Comparison of ENCODE assay signal across 12 cellular contexts in genomic region chr5:60503771-60504170, GRCh38.
DNase-seq lines count a peak whose midpoint lies in the region; ATAC-seq, FAIRE-seq and TF ChIP-seq lines count a peak whose summit lies in the region.
"Had no signal": no experiment of that assay in that cellular context is flagged by ENCODE, and none has a peak within 500 bp of the region (broad histone marks: within the 10 kb centered on the region; RNA-seq: fewer than 3 reads in every experiment).

No MANE protein-coding gene starts in this region.

- no peaks in the 10 kb centered on the region for H3K4me1 Mint-ChIP-seq in effector memory CD8-positive, alpha-beta T cell (ENCODE audit: low read depth in 2 of 2)

- no peak for TF ChIP-seq POLR2A in HepG2 (IDR thresholded peaks at IDR 0.05; ENCODE audit: insufficient read depth in 1 of 2, low read depth in 2 of 2, low read length in 2 of 2)
- TF ChIP-seq POLR2A in right lobe of liver (IDR thresholded peaks at IDR 0.05): no peak
- no peak for TF ChIP-seq POLR2A in erythroblast (IDR thresholded peaks at IDR 0.05; ENCODE audit: low read length)
- TF ChIP-seq POLR2A in spleen (IDR thresholded peaks at IDR 0.05): no peak

- POLR2A ChIA-PET in HepG2 (lab: Yijun Ruan, JAX): interaction anchor here (0.9 kb wide), 1 partner anchor 40 kb away, joined by 3 read pairs; no protein-coding TSS in a partner anchor

- H3K27me3 ChIP-seq in HepG2 (ENCODE audit: control insufficient read depth in 1 of 2, insufficient read depth in 2 of 2, low read length in 2 of 2) (no peaks in the 10 kb centered on the region), right lobe of liver (no peaks in the 10 kb centered on the region), spleen (replicated peaks in 1 of 7) (no peaks in the 10 kb centered on the region)

- H3K9me3 ChIP-seq in HepG2 (ENCODE audit: low read length) (no peaks in the 10 kb centered on the region), right lobe of liver (no peaks in the 10 kb centered on the region), spleen (peaks cover 0 to 7% (median 0%) of the 10 kb centered on the region in 8 donors)

- H2AFZ ChIP-seq in HepG2 (ENCODE audit: low read length): no peak overlapping the region

- H3K27me3 Mint-ChIP-seq in effector memory CD8-positive, alpha-beta T cell: no peaks in the 10 kb centered on the region
- H3K27me3 Mint-ChIP-seq: activated CD8-positive, alpha-beta T cell treated with anti-CD3 and anti-CD28 coated beads for 36 hours had no signal

- in situ Hi-C loops in HepG2 (cut with HindIII; ENCODE audit: extremely low pct_ligation_motif_present, low pct_unique_long_range_greater_than_20kb): no loop called here

- peaks cover 0 to 6% of the 10 kb centered on the region in 2 donors for H3K9me3 Mint-ChIP-seq in effector memory CD8-positive, alpha-beta T cell
- H3K9me3 Mint-ChIP-seq: activated CD8-positive, alpha-beta T cell treated with anti-CD3 and anti-CD28 coated beads for 36 hours; H9 had no signal

- H3K4me3 Mint-ChIP-seq in effector memory CD8-positive, alpha-beta T cell: no peak overlapping the region
- H3K4me3 Mint-ChIP-seq: activated CD8-positive, alpha-beta T cell treated with anti-CD3 and anti-CD28 coated beads for 36 hours; H9 had no signal

- peaks cover 40% of the 10 kb centered on the region for H3K4me1 ChIP-seq in HepG2 (ENCODE audit: insufficient read depth, low read length)
- H3K4me1 ChIP-seq in right lobe of liver: no peaks in the 10 kb centered on the region
- no peaks in the 10 kb centered on the region for H3K4me1 ChIP-seq in spleen

- H3K4me2 ChIP-seq in HepG2 (ENCODE audit: low read depth, low read length): no peak overlapping the region

- no peak for TF ChIP-seq EP300 in HepG2 (IDR thresholded peaks at IDR 0.05; ENCODE audit: low read depth in 2 of 2, low read length in 2 of 2)
- no peak for TF ChIP-seq EP300 in HepG2 (CRISPR knock-in tag; IDR thresholded peaks at IDR 0.05; ENCODE audit: borderline replicate concordance)

- no TSS peak for BruUV-seq in HepG2 (replicated peaks; lab: Mats Ljungman, UMichigan)

- H4K20me1 ChIP-seq in HepG2 (ENCODE audit: insufficient read depth, low read length): no peaks in the 10 kb centered on the region

- FAIRE-seq in HepG2 (lab: Jason Lieb, UNC): peak; percentile 46

- no peaks in the 10 kb centered on the region for H3K36me3 Mint-ChIP-seq in effector memory CD8-positive, alpha-beta T cell (ENCODE audit: insufficient read depth)

- no peak overlapping the region for H3K27ac Mint-ChIP-seq in effector memory CD8-positive, alpha-beta T cell
- H3K27ac Mint-ChIP-seq: activated CD8-positive, alpha-beta T cell treated with anti-CD3 and anti-CD28 coated beads for 36 hours; H9 had no signal

- intact Hi-C loops in HepG2 (cut with micrococcal nuclease; ENCODE audit: unreplicated experiment): no loop called here
- intact Hi-C loops in right lobe of liver (cut with DNase I): no loop called here
- intact Hi-C loops in spleen (cut with DNase I; ENCODE audit: low total_unique reads): no loop called here

- H3K9ac ChIP-seq in HepG2 (ENCODE audit: insufficient read depth, low read depth, low read length): no peak overlapping the region

- no peak overlapping the region for H3K27ac ChIP-seq in HepG2 (ENCODE audit: extremely low read length, insufficient read depth, low read length)
- H3K27ac ChIP-seq in right lobe of liver: no peak overlapping the region
- no peak overlapping the region for H3K27ac ChIP-seq in spleen

- WGBS in HepG2 (ENCODE audit: low lambda C conversion rate): 62% methylated on average over 2 of the region's 2 CpGs
- WGBS in right lobe of liver (ENCODE audit: insufficient coverage, low coverage, low lambda C conversion rate, missing lambda C conversion rate): 19% methylated on average over 2 of the region's 2 CpGs
- 33 to 71% (median 62%) methylated on average over 2 of the region's 2 CpGs for WGBS in spleen, 5 donors

- no peak for TF ChIP-seq RAD21 in HepG2 (CRISPR knock-in tag; IDR thresholded peaks at IDR 0.05)

- H3K36me3 ChIP-seq in HepG2 (replicated peaks in 1 of 2; ENCODE audit: control insufficient read depth in 1 of 2, insufficient read depth in 2 of 2, low read length in 2 of 2) (no peaks in the 10 kb centered on the region; a peak in 1 of 5 replicates), right lobe of liver (no peaks in the 10 kb centered on the region), spleen (no peaks in the 10 kb centered on the region)

- ATAC-seq in HepG2: no peak
- ATAC-seq in right lobe of liver: no peak
- peak; percentile 56 for ATAC-seq in HG02623 (IDR thresholded peaks at IDR 0.05; ENCODE audit: unreplicated experiment)
- ATAC-seq in HG03439 (IDR thresholded peaks at IDR 0.05; ENCODE audit: unreplicated experiment): peak; percentile 84
- no peak for ATAC-seq in effector memory CD8-positive, alpha-beta T cell (replicated peaks)
- ATAC-seq: activated CD8-positive, alpha-beta T cell treated with anti-CD3 and anti-CD28 coated beads for 36 hours had no signal

- DNase-seq in HepG2 (ENCODE audit: low spot score) (no peak), right lobe of liver (no peak), GM19240 (ENCODE audit: insufficient read length, low spot score) (no peak), erythroblast (lab: John Stamatoyannopoulos, UW) (no peak), spleen (no peak)
- DNase-seq in effector memory CD8-positive, alpha-beta T cell: no peak
- DNase-seq: activated CD8-positive, alpha-beta T cell treated with anti-CD3 and anti-CD28 coated beads for 36 hours; amygdala; H9; NCI-H526 had no signal

- CTCF ChIA-PET in HepG2 (lab: Yijun Ruan, JAX; ENCODE audit: low intra/inter-chr PET ratio, low total read pairs): no interaction called here

- H3K79me2 ChIP-seq in HepG2 (ENCODE audit: insufficient read depth, low read length): no peaks in the 10 kb centered on the region

- H3K4me3 ChIP-seq in HepG2 (replicated peaks in 1 of 3; ENCODE audit: insufficient read depth in 1 of 3, low read depth in 2 of 3, low read length in 3 of 3) (no peak overlapping the region), right lobe of liver (no peak overlapping the region), spleen (no peak overlapping the region)

- TF ChIP-seq CTCF in HepG2 (CRISPR knock-in tag; IDR thresholded peaks at IDR 0.05) (no peak), right lobe of liver (IDR thresholded peaks at IDR 0.05) (no peak), spleen (IDR thresholded peaks at IDR 0.05 in 8 of 11, conservative IDR thresholded peaks at IDR 0.05 in 3 of 11) (no peak)

TF ChIP-seq in HepG2, 621 proteins besides CTCF, POLR2A, EP300 and RAD21:
- no peak for TF ChIP-seq XBP1 (CRISPR knock-in tag; IDR thresholded peaks at IDR 0.05)
- no peak for TF ChIP-seq ZNF3 (CRISPR knock-in tag; IDR thresholded peaks at IDR 0.05)
- TF ChIP-seq DMAP1 (CRISPR knock-in tag; IDR thresholded peaks at IDR 0.05): no peak
- no peak for TF ChIP-seq ZNF644 (CRISPR knock-in tag; IDR thresholded peaks at IDR 0.05; ENCODE audit: low read depth)
- TF ChIP-seq ZNF878 (CRISPR knock-in tag; IDR thresholded peaks at IDR 0.05): no peak
- TF ChIP-seq PBX3 (CRISPR knock-in tag; IDR thresholded peaks at IDR 0.05; ENCODE audit: borderline replicate concordance): no peak
- no peak for TF ChIP-seq SP5 (CRISPR knock-in tag; IDR thresholded peaks at IDR 0.05; ENCODE audit: borderline replicate concordance, low read depth)
- no peak for TF ChIP-seq ZNF552 (CRISPR knock-in tag; IDR thresholded peaks at IDR 0.05; ENCODE audit: borderline replicate concordance)
- no peak for TF ChIP-seq ZMAT3 (CRISPR knock-in tag; conservative IDR thresholded peaks at IDR 0.05)
- TF ChIP-seq KAT8 (CRISPR knock-in tag; IDR thresholded peaks at IDR 0.05): no peak
- no peak for TF ChIP-seq TBX2 (CRISPR knock-in tag; IDR thresholded peaks at IDR 0.05; ENCODE audit: borderline replicate concordance)
- no peak for TF ChIP-seq ZNF569 (CRISPR knock-in tag; IDR thresholded peaks at IDR 0.05; ENCODE audit: borderline replicate concordance)
- no peak for TF ChIP-seq ZC3H4 (CRISPR knock-in tag; IDR thresholded peaks at IDR 0.05; ENCODE audit: borderline replicate concordance)
- TF ChIP-seq RARG (CRISPR knock-in tag; IDR thresholded peaks at IDR 0.05; ENCODE audit: low read depth): no peak

Comparison
In these comparisons a context has a peak if more than half of its experiments do, and no peak if none do; other contexts are left out.
1. ATAC-seq: peak in HG02623 (single experiment) and HG03439 (single experiment); none in HepG2 (single experiment), right lobe of liver (0 of 4) and effector memory CD8-positive, alpha-beta T cell (single experiment).